Comparison of ENCODE assay signal across 17 cellular contexts in the genomic region with DNA sequence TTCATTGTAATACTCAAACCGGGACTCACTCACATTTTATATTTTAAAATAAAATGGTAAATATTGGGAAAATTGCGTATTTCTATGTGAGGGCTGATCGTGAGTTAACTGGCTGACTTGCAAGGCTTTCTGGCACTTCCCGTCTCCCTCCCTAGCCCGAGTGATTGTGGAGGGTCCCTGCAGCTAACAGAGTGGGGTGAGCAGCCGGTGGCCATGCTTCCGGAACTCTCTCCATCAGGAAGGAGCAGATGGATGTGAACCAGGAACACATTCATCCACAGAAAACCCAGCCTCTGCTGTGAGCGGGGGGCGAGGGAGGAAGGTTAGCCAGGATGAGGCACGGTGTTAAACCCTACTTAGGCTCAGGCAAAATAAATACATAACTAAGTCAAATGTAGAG.
A peak's percentile ranks its signal among the peaks of the same experiment; 100 is the strongest.
DNase-seq lines count a peak whose midpoint lies in the region; ATAC-seq, FAIRE-seq and TF ChIP-seq lines count a peak whose summit lies in the region.
"Had no signal": no experiment of that assay in that cellular context is flagged by ENCODE, and none has a peak within 500 bp of the region (broad histone marks: within the 10 kb centered on the region; RNA-seq: fewer than 3 reads in every experiment).

No MANE protein-coding gene starts in this region.

- no peaks in the 10 kb centered on the region for H3K79me1 ChIP-seq in H1 (ENCODE audit: low read depth, low read length)

- H3K14ac ChIP-seq in H1 (ENCODE audit: insufficient read length) = no peak overlapping the region

- POLR2A ChIA-PET in H1 (lab: Charles Lee; ENCODE audit: partially characterized antibody) = interaction anchor here (1.0 kb wide), 1 partner anchor 8 kb away, joined by 3 read pairs; no protein-coding TSS in a partner anchor

- H3K9me3 ChIP-seq in H1 (ENCODE audit: insufficient read depth in 2 of 2, low read depth in 1 of 2, low read length in 1 of 2) (no peaks in the 10 kb centered on the region), keratinocyte (ENCODE audit: control insufficient read depth, low read depth, low read length) (no peaks in the 10 kb centered on the region)
- H3K9me3 ChIP-seq: Caco-2 had no signal

- TF ChIP-seq RAD21 in H1 (IDR thresholded peaks at IDR 0.05 in 1 of 2, conservative IDR thresholded peaks at IDR 0.05 in 1 of 2; ENCODE audit: low read depth in 2 of 2, low read length in 2 of 2) = no peak

- no peak overlapping the region for H2BK120ac ChIP-seq in H1 (replicated peaks; ENCODE audit: low read depth, low read length)

- H3K23ac ChIP-seq in H1 (ENCODE audit: insufficient read length) = no peak overlapping the region

- no peak overlapping the region for H3K4ac ChIP-seq in H1 (replicated peaks; ENCODE audit: insufficient read length, low read depth, low read length)

- H2AK5ac ChIP-seq in H1 (ENCODE audit: low read depth, low read length) = peak overlapping the region; percentile 65; the same call in 1 of the 2 replicates

- no peak overlapping the region for H4K8ac ChIP-seq in H1 (ENCODE audit: extremely low read depth, insufficient read depth, low read length)

- H3K79me2 ChIP-seq in H1 (ENCODE audit: control insufficient read depth in 1 of 2, insufficient read depth in 2 of 2, low read length in 2 of 2) (no peaks in the 10 kb centered on the region), keratinocyte (ENCODE audit: control insufficient read depth, insufficient read depth, low read length) (no peaks in the 10 kb centered on the region)

- no peak overlapping the region for H2BK5ac ChIP-seq in H1 (ENCODE audit: low read depth, low read length)

- H3K4me3 ChIP-seq in H1 (ENCODE audit: extremely low read depth in 1 of 4, insufficient read depth in 2 of 4, low read depth in 3 of 4, low read length in 4 of 4) (no peak overlapping the region), keratinocyte (ENCODE audit: control insufficient read depth in 2 of 3, extremely low read depth in 1 of 3, insufficient read depth in 2 of 3, low read depth in 1 of 3, low read length in 3 of 3) (no peak overlapping the region)

- TF ChIP-seq CTCF in H1 (IDR thresholded peaks at IDR 0.05; ENCODE audit: control extremely low read depth in 1 of 3, insufficient read depth in 1 of 3, low read depth in 1 of 3, low read length in 3 of 3) (no peak), keratinocyte (optimal IDR thresholded peaks at IDR 0.05 in 1 of 3, IDR thresholded peaks at IDR 0.05 in 1 of 3, conservative IDR thresholded peaks at IDR 0.05 in 1 of 3; ENCODE audit: extremely low read depth in 1 of 3, insufficient read depth in 2 of 3, low read length in 3 of 3) (no peak)

- no peak overlapping the region for H4K5ac ChIP-seq in H1 (ENCODE audit: insufficient read length, low read depth, low read length)

- H3K9ac ChIP-seq in H1 (replicated peaks in 1 of 4; ENCODE audit: extremely low read depth in 1 of 4, low read depth in 3 of 4, low read length in 3 of 4) (no peak overlapping the region), keratinocyte (ENCODE audit: control insufficient read depth, extremely low read depth, insufficient read depth, low read length) (peak overlapping the region; percentile 30)

- H4K20me1 ChIP-seq in H1 (replicated peaks in 1 of 2; ENCODE audit: control insufficient read depth in 1 of 2, insufficient read depth in 2 of 2, low read length in 2 of 2) (no peaks in the 10 kb centered on the region), keratinocyte (ENCODE audit: control insufficient read depth, extremely low read depth, insufficient read depth, low read length) (no peaks in the 10 kb centered on the region)

- no peaks in the 10 kb centered on the region for H3K23me2 ChIP-seq in H1 (ENCODE audit: low read depth, low read length)

- DNase-seq in NCI-H82 (lab: John Stamatoyannopoulos, UW) (peak; percentile 40), NCI-H82 treated with DMSO at 0.1 percent for 48 hours (lab: John Stamatoyannopoulos, UW; ENCODE audit: unreplicated experiment) (no peak), H1 (ENCODE audit: low read depth in 1 of 2, low spot score in 2 of 2) (no peak), keratinocyte (ENCODE audit: low read depth, low spot score) (no peak), mucosa of gallbladder (ENCODE audit: low spot score) (no peak)
- DNase-seq in stimulated activated CD4-positive, alpha-beta T cell treated with anti-CD3 and anti-CD28 coated beads, Interleukin-12 subunit alpha, Interleukin-12 subunit beta, amount 100 ng/mL, for 4 hours = no peak
- DNase-seq: Caco-2; CD4-positive, alpha-beta T cell; GOT3; H9 had no signal

- FAIRE-seq in H1 (lab: Jason Lieb, UNC) (no peak), keratinocyte (lab: Jason Lieb, UNC) (no peak)
- FAIRE-seq: D721Med, G401.6, GM12891, GM19239 had no signal

- peaks cover 0 to 5% (median 2%) of the 10 kb centered on the region in 4 experiments; a peak in 2 of 7 replicates for H3K4me1 ChIP-seq in H1 (replicated peaks in 1 of 4; ENCODE audit: control insufficient read depth in 3 of 4, insufficient read depth in 4 of 4, low read length in 3 of 4)
- peaks cover 12% of the 10 kb centered on the region for H3K4me1 ChIP-seq in keratinocyte (ENCODE audit: control insufficient read depth, extremely low read depth, insufficient read depth, low read length)
- H3K4me1 ChIP-seq: Caco-2 had no signal

- no peak for TF ChIP-seq POLR2A in H1 (IDR thresholded peaks at IDR 0.05; ENCODE audit: control extremely low read depth in 1 of 2, low read depth in 2 of 2, low read length in 2 of 2)

- CTCF ChIA-PET in H1 (lab: Charles Lee; ENCODE audit: partially characterized antibody) = no interaction called here

- no peak overlapping the region for H2BK15ac ChIP-seq in H1 (ENCODE audit: low read length)

- no peak overlapping the region for H3K18ac ChIP-seq in H1 (ENCODE audit: extremely low read depth, low read length)

- TF ChIP-seq EP300 in H1 (IDR thresholded peaks at IDR 0.05; ENCODE audit: borderline replicate concordance in 1 of 2, low read depth in 2 of 2, low read length in 2 of 2) = no peak

- H2BK12ac ChIP-seq in H1 (ENCODE audit: low read depth, low read length) = no peak overlapping the region

- H3K36me3 ChIP-seq in H1 (ENCODE audit: control insufficient read depth in 2 of 4, insufficient read depth in 4 of 4, low read length in 3 of 4) (no peaks in the 10 kb centered on the region), keratinocyte (ENCODE audit: control insufficient read depth in 2 of 2, extremely low read depth in 1 of 2, insufficient read depth in 2 of 2, low read length in 2 of 2) (no peaks in the 10 kb centered on the region)

- no peak overlapping the region for H4K91ac ChIP-seq in H1 (replicated peaks; ENCODE audit: insufficient read length, low read length)

- no peak overlapping the region for H2AFZ ChIP-seq in H1 (ENCODE audit: low read length)
- H2AFZ ChIP-seq in keratinocyte (ENCODE audit: control insufficient read depth, low read length) = no peak overlapping the region

- dilution Hi-C loops in keratinocyte (cut with MboI; ENCODE audit: extremely low pct_ligation_motif_present, low sequenced_read_pairs) = no loop called here

- ATAC-seq in GM21529 (IDR thresholded peaks at IDR 0.05; ENCODE audit: unreplicated experiment) = no peak

- H3K27ac ChIP-seq in H1 (ENCODE audit: low read depth, low read length) = no peak overlapping the region
- H3K27ac ChIP-seq in keratinocyte (ENCODE audit: control insufficient read depth, insufficient read depth, low read length) = peak overlapping the region; percentile 73
- H3K27ac ChIP-seq: 22Rv1, C4-2B had no signal

- no peaks in the 10 kb centered on the region for H3K9me1 ChIP-seq in keratinocyte (ENCODE audit: control insufficient read depth, extremely low read depth, insufficient read depth, low read length)

- H2BK20ac ChIP-seq in H1 (ENCODE audit: low read length) = no peak overlapping the region

- H3K56ac ChIP-seq in H1 (replicated peaks; ENCODE audit: insufficient read length, low read depth, low read length) = no peak overlapping the region

- WGBS in H1 (ENCODE audit: extremely low coverage in 1 of 2, insufficient coverage in 1 of 2, insufficient read length in 1 of 2, insufficient replicate concordance in 2 of 2, low coverage in 1 of 2, low lambda C conversion rate in 2 of 2, missing lambda C conversion rate in 1 of 2), 2 experiments = 85% methylated on average over 10 of the region's 10 CpGs; no CpG with 5 or more reads in 1 of the 2 experiments

- H3K27me3 ChIP-seq in H1 (replicated peaks in 1 of 4; ENCODE audit: control insufficient read depth in 3 of 4, extremely low read depth in 1 of 4, insufficient read depth in 3 of 4, low read length in 3 of 4) (no peaks in the 10 kb centered on the region), keratinocyte (ENCODE audit: control insufficient read depth, extremely low read depth, insufficient read depth, low read length) (no peaks in the 10 kb centered on the region)

- H3K4me2 ChIP-seq in H1 (ENCODE audit: insufficient read depth in 1 of 2, low read depth in 2 of 2, low read length in 2 of 2) = no peak overlapping the region
- no peak overlapping the region for H3K4me2 ChIP-seq in keratinocyte (ENCODE audit: control insufficient read depth, extremely low read depth, insufficient read depth, low read depth, low read length)

TF ChIP-seq in H1, 55 proteins besides CTCF, POLR2A, EP300 and RAD21 (continues in another document):
- TF ChIP-seq SUZ12 (IDR thresholded peaks at IDR 0.05; ENCODE audit: low read length) (no peak), BCL11A (IDR thresholded peaks at IDR 0.05; ENCODE audit: low read depth in 2 of 2, low read length in 2 of 2) (no peak), RFX5 (IDR thresholded peaks at IDR 0.05; ENCODE audit: borderline replicate concordance, low read depth, low read length) (no peak), HDAC2 (IDR thresholded peaks at IDR 0.05; ENCODE audit: borderline replicate concordance in 1 of 2, low read depth in 2 of 2, low read length in 2 of 2) (no peak), ZNF274 (IDR thresholded peaks at IDR 0.05; ENCODE audit: borderline replicate concordance, extremely low read depth, low read length) (no peak), EZH2 (IDR thresholded peaks at IDR 0.05; ENCODE audit: low read depth, low read length, severe bottlenecking) (no peak), CREB1 (IDR thresholded peaks at IDR 0.05) (no peak), CHD1 (IDR thresholded peaks at IDR 0.05; ENCODE audit: low read depth, low read length) (no peak), GTF2F1 (IDR thresholded peaks at IDR 0.05; ENCODE audit: borderline replicate concordance, low read depth, low read length) (no peak), TAF1 (IDR thresholded peaks at IDR 0.05; ENCODE audit: low read depth, low read length) (no peak), SRF (IDR thresholded peaks at IDR 0.05; ENCODE audit: low read depth, low read length) (no peak), JUND (IDR thresholded peaks at IDR 0.05; ENCODE audit: low read length) (no peak)
